Comparison of ENCODE assay signal across 8 cellular contexts in genomic region chr19:10095622-10095947, GRCh38. TPM values are rescaled to one million over a fixed set of nuclear protein-coding genes. Genes with fewer than 3 reads are reported as not detected.
DNase-seq lines count a peak whose midpoint lies in the region; ATAC-seq, FAIRE-seq and TF ChIP-seq lines count a peak whose summit lies in the region.

No MANE protein-coding gene starts in this region.

- no peak for TF ChIP-seq EP300 in upper lobe of left lung (IDR thresholded peaks at IDR 0.05)

- DNase-seq in heart right ventricle = no peak
- DNase-seq in left cardiac atrium = no peak
- DNase-seq in adipocyte (ENCODE audit: low read depth) = no peak
- no peak for DNase-seq in upper lobe of left lung
- no peak for DNase-seq in D721Med (ENCODE audit: insufficient read length, low spot score)
- no peak for DNase-seq in AG20443 (ENCODE audit: low spot score)

- TF ChIP-seq CTCF in heart right ventricle (IDR thresholded peaks at IDR 0.05) (no peak), upper lobe of left lung (IDR thresholded peaks at IDR 0.05) (no peak), D721Med (IDR thresholded peaks at IDR 0.05; ENCODE audit: insufficient read depth, missing control alignments) (no peak)

- WGBS in heart right ventricle, 2 donors = 27% methylated on average over 7 of the region's 7 CpGs
- WGBS in upper lobe of left lung, 2 donors = 43 to 58% methylated on average over 6 to 7 of the region's 7 CpGs

- H3K4me3 ChIP-seq in heart right ventricle = peak overlapping the region in 5 of 10 donors; percentile 10 to 38 (median 21)
- peak overlapping the region; percentile 70 for H3K4me3 ChIP-seq in adipocyte (ENCODE audit: low read length)
- peak overlapping the region in 1 of 2 donors; percentile 33 for H3K4me3 ChIP-seq in muscle layer of duodenum (ENCODE audit: low read depth in 1 of 2, low read length in 2 of 2)
- peak overlapping the region in 3 of 4 donors; percentile 33 to 61 (median 54) for H3K4me3 ChIP-seq in upper lobe of left lung

- intact Hi-C loops in heart right ventricle (cut with DNase I) (no loop called here), left cardiac atrium (cut with DNase I) (no loop called here)

- H3K9ac ChIP-seq in adipocyte (ENCODE audit: low read length) = peak overlapping the region; percentile 71

- H3K4me1 ChIP-seq in heart right ventricle (peaks cover 0 to 16% (median 12%) of the 10 kb centered on the region in 9 donors), adipocyte (ENCODE audit: control insufficient read depth, insufficient read depth, low read length) (peaks cover 8% of the 10 kb centered on the region), muscle layer of duodenum (ENCODE audit: control insufficient read depth in 1 of 2, insufficient read depth in 2 of 2, low read length in 2 of 2) (peaks cover 0 to 12% of the 10 kb centered on the region in 2 donors), upper lobe of left lung (peaks cover 7 to 15% (median 11%) of the 10 kb centered on the region in 4 donors)

- H3K9me3 ChIP-seq in heart right ventricle = peaks cover 0 to 6% (median 0%) of the 10 kb centered on the region in 11 donors
- no peaks in the 10 kb centered on the region for H3K9me3 ChIP-seq in adipocyte (ENCODE audit: control insufficient read depth, low read length)
- no peaks in the 10 kb centered on the region for H3K9me3 ChIP-seq in muscle layer of duodenum (ENCODE audit: control insufficient read depth in 1 of 2, low read length in 2 of 2)
- H3K9me3 ChIP-seq in upper lobe of left lung = no peaks in the 10 kb centered on the region

- H3K36me3 ChIP-seq in heart right ventricle (peaks cover 0 to 33% (median 0%) of the 10 kb centered on the region in 9 donors), adipocyte (ENCODE audit: control insufficient read depth, insufficient read depth, low read length, severe bottlenecking) (peaks cover 12% of the 10 kb centered on the region), muscle layer of duodenum (ENCODE audit: control insufficient read depth in 1 of 2, insufficient read depth in 2 of 2, low read length in 2 of 2) (peaks cover 0 to 28% of the 10 kb centered on the region in 2 donors), upper lobe of left lung (peaks cover 0 to 30% (median 19%) of the 10 kb centered on the region in 4 donors)

- H3K27me3 ChIP-seq in heart right ventricle (no peaks in the 10 kb centered on the region), adipocyte (replicated peaks; ENCODE audit: control insufficient read depth, insufficient read depth, low read length) (no peaks in the 10 kb centered on the region), muscle layer of duodenum (ENCODE audit: low read depth, low read length) (no peaks in the 10 kb centered on the region), upper lobe of left lung (no peaks in the 10 kb centered on the region)

- no peak for FAIRE-seq in D721Med (lab: Jason Lieb, UNC)

- ATAC-seq in heart right ventricle (no peak), left cardiac atrium (no peak), upper lobe of left lung (ENCODE audit: low FRiP score in 2 of 2) (no peak), HG02981 (IDR thresholded peaks at IDR 0.05; ENCODE audit: unreplicated experiment) (no peak)

- TF ChIP-seq POLR2A in upper lobe of left lung (IDR thresholded peaks at IDR 0.05) = no peak

- H3K27ac ChIP-seq in heart right ventricle (peak overlapping the region in 7 of 10 donors; percentile 25 to 71 (median 55)), muscle layer of duodenum (ENCODE audit: low read length) (peak overlapping the region; percentile 40), upper lobe of left lung (peak overlapping the region; percentile 17 to 83 (median 66))

RNA-seq across cellular contexts. Expression of gene ANGPTL6, which starts 6.9 kb away (rescaled TPM):
- under 1 TPM in 1 of 10 donors, not detected in 9; 0.14 TPM for total RNA-seq in heart right ventricle
- polyA plus RNA-seq in heart right ventricle = under 1 TPM; 0.09 to 0.37 TPM
- under 1 TPM in 1 of 2 donors, not detected in 1; 0.24 TPM for total RNA-seq in left cardiac atrium
- total RNA-seq in upper lobe of left lung = 1 to 10 TPM in 2 of 6 donors, under 1 TPM in 2, not detected in 2; 0.17 to 2.0 (median 1.4) TPM

RNA-seq across cellular contexts. Expression of gene SHFL, which starts 9.5 kb away (rescaled TPM):
- total RNA-seq in heart right ventricle = 10 to 100 TPM in 4 of 10 donors, 1 to 10 TPM in 6; 4.0 to 18.9 (median 9.6) TPM
- 10 to 100 TPM; 11.1 to 30.2 TPM for polyA plus RNA-seq in heart right ventricle
- total RNA-seq in left cardiac atrium = 10 to 100 TPM; 11.4 to 18.7 TPM
- total RNA-seq in upper lobe of left lung = 10 to 100 TPM; 28.9 to 95.3 (median 39.0) TPM

RNA-seq across cellular contexts. Expression of gene PPAN, which starts 10.6 kb away (rescaled TPM):
- total RNA-seq in heart right ventricle = 10 to 100 TPM; 17.6 to 43.3 (median 20.7) TPM
- 10 to 100 TPM; 34.3 to 47.7 TPM for polyA plus RNA-seq in heart right ventricle
- total RNA-seq in left cardiac atrium = 10 to 100 TPM; 23.6 to 38.9 TPM
- total RNA-seq in upper lobe of left lung = 10 to 100 TPM; 18.3 to 46.8 (median 37.8) TPM

RNA-seq across cellular contexts. Expression of gene P2RY11, which starts 15.9 kb away (rescaled TPM):
- total RNA-seq in heart right ventricle = 10 to 100 TPM in 1 of 10 donors, 1 to 10 TPM in 9; 4.9 to 13.8 (median 6.8) TPM
- 1 to 10 TPM; 4.2 to 4.7 TPM for polyA plus RNA-seq in heart right ventricle
- 10 to 100 TPM in 1 of 2 donors, 1 to 10 TPM in 1; 3.8 to 13.2 TPM for total RNA-seq in left cardiac atrium
- 10 to 100 TPM in 5 of 6 donors, 1 to 10 TPM in 1; 5.4 to 36.7 (median 15.3) TPM for total RNA-seq in upper lobe of left lung

RNA-seq across cellular contexts. Expression of gene EIF3G, which starts 24.1 kb away (rescaled TPM):
- total RNA-seq in heart right ventricle = 100 to 1,000 TPM; 146 to 193 (median 180) TPM
- polyA plus RNA-seq in heart right ventricle = 100 to 1,000 TPM; 113 to 241 TPM
- 100 to 1,000 TPM; 136 to 148 TPM for total RNA-seq in left cardiac atrium
- 100 to 1,000 TPM; 133 to 246 (median 213) TPM for total RNA-seq in upper lobe of left lung
